In the genomic region with DNA sequence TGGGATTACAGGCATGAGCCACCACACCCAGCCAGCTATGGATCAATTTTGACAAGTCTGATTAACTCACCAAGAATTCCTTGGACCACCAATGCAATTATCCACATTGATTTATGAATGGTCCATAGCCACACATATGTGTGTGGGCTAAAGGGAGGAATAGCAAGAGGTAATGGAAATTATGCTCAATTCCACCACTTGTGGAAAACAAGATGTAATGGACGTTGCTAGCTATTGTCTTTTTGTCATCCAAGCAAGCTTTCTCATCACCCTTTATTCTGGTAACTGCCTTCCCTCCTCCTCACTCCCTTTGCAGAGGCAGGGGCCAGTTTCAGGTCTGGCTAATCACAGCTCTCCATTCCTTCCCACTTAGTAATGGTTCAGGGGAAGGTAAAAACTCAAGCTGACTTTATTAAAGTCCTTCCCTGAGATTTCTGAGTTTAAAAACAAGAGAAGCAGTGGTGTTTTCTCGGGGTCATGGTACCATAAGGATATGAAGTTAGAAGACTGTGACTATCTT, we compare ENCODE assay signal across 13 cellular contexts.
"Had no signal": no experiment of that assay in that cellular context is flagged by ENCODE, and none has a peak within 500 bp of the region (broad histone marks: within the 10 kb centered on the region; RNA-seq: fewer than 3 reads in every experiment).

No MANE protein-coding gene starts in this region.

- H3K4me2 ChIP-seq: hepatocyte had no signal

- H3K4me1 Mint-ChIP-seq: natural killer cell had no signal

- H3K4me1 ChIP-seq: pancreas had no signal

- H3K4me3 ChIP-seq: esophagus squamous epithelium, hepatocyte, pancreas had no signal

- H2AFZ ChIP-seq: hepatocyte had no signal

- H3K4me3 Mint-ChIP-seq: dendritic cell treated with granulocyte-macrophage colony-stimulating factor and Interleukin-4, amounts not matched to agents 40 ng/mL and 50 ng/mL, for 4 days; effector memory CD8-positive, alpha-beta T cell; natural killer cell; neural crest cell had no signal

- H3K79me2 ChIP-seq: hepatocyte had no signal

- H3K36me3 ChIP-seq: esophagus squamous epithelium, pancreas had no signal

- H3K27me3 Mint-ChIP-seq: dendritic cell treated with granulocyte-macrophage colony-stimulating factor and Interleukin-4, amounts not matched to agents 40 ng/mL and 50 ng/mL, for 4 days had no signal

- H3K9me3 ChIP-seq: esophagus squamous epithelium, pancreas had no signal

- DNase-seq: effector memory CD8-positive, alpha-beta T cell; esophagus squamous epithelium; foreskin melanocyte; natural killer cell; right cardiac atrium; stimulated activated CD4-positive, alpha-beta T cell treated with anti-CD3 and anti-CD28 coated beads, Interleukin-12 subunit alpha, Interleukin-12 subunit beta, amount 100 ng/mL, for 4 hours; stimulated activated naive CD4-positive, alpha-beta T cell treated with Interleukin-2 at 50 U/mL for 16 hours had no signal

- H3K36me3 Mint-ChIP-seq: natural killer cell had no signal

- H3K27me3 ChIP-seq: esophagus squamous epithelium, hepatocyte, pancreas had no signal

- H3K27ac ChIP-seq: epithelial cell of prostate, esophagus squamous epithelium, hepatocyte, pancreas had no signal

- ATAC-seq: natural killer cell had no signal

- H3K9me3 Mint-ChIP-seq: dendritic cell treated with granulocyte-macrophage colony-stimulating factor and Interleukin-4, amounts not matched to agents 40 ng/mL and 50 ng/mL, for 4 days; effector memory CD8-positive, alpha-beta T cell; natural killer cell; neural crest cell had no signal

- H3K27ac Mint-ChIP-seq: dendritic cell treated with granulocyte-macrophage colony-stimulating factor and Interleukin-4, amounts not matched to agents 40 ng/mL and 50 ng/mL, for 4 days; effector memory CD8-positive, alpha-beta T cell; natural killer cell; progenitor cell of endocrine pancreas had no signal
